Comparison of ENCODE assay signal across 10 cellular contexts in the genomic region with DNA sequence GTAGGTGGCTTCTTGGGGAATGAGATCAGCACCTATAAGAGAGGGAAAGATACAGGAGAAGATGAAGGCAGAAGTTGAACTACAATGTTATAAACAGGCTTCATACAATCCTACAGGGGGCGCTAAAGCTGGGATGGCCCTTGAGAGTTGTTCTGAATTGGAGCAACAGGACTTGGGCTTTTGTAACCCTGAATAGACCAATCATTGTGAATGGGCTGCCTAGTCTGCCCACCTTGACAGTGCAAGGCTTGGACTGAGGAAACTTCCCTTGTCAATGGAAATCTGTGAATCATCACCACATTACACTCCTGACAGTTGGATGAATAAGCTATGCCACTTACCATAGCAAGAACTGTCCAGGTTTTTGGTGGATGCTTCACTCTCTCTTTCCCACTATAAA.
DNase-seq lines count a peak whose midpoint lies in the region; ATAC-seq and TF ChIP-seq lines count a peak whose summit lies in the region.
"Had no signal": no experiment of that assay in that cellular context is flagged by ENCODE, and none has a peak within 500 bp of the region (broad histone marks: within the 10 kb centered on the region; RNA-seq: fewer than 3 reads in every experiment).

No MANE protein-coding gene starts in this region.

- H3K27me3 ChIP-seq in A673 (replicated peaks; ENCODE audit: insufficient read depth, low read depth, low read length, poor library complexity) (no peaks in the 10 kb centered on the region), OCI-LY1 (ENCODE audit: insufficient read depth, low read length) (no peaks in the 10 kb centered on the region)

- no peak overlapping the region for H3K4me3 Mint-ChIP-seq in stimulated activated memory B cell treated with anti-CD40 and anti-IgM and Interleukin-4, amounts not matched to agents 10 μg/mL and 1 μg/mL and 100 μg/mL, for 72 hours

- CTCF ChIA-PET in A673 (lab: Charles Lee): interaction anchor here (0.7 kb wide), 1 partner anchor 13 kb away, joined by 3 read pairs; no protein-coding TSS in a partner anchor

- no peaks in the 10 kb centered on the region for H3K4me1 Mint-ChIP-seq in stimulated activated memory B cell treated with anti-CD40 and anti-IgM and Interleukin-4, amounts not matched to agents 10 μg/mL and 1 μg/mL and 100 μg/mL, for 72 hours

- TF ChIP-seq POLR2A in erythroblast (IDR thresholded peaks at IDR 0.05; ENCODE audit: low read length): no peak

- intact Hi-C loops in A673 (cut with micrococcal nuclease; ENCODE audit: unreplicated experiment): no loop called here

- H3K36me3 Mint-ChIP-seq in stimulated activated memory B cell treated with anti-CD40 and anti-IgM and Interleukin-4, amounts not matched to agents 10 μg/mL and 1 μg/mL and 100 μg/mL, for 72 hours: no peaks in the 10 kb centered on the region

- no peaks in the 10 kb centered on the region for H3F3A ChIP-seq in OCI-LY1 (ENCODE audit: insufficient read depth, low read length)

- no peak overlapping the region for H3K9ac ChIP-seq in OCI-LY1 (ENCODE audit: low read length)

- no peaks in the 10 kb centered on the region for H3K9me2 ChIP-seq in OCI-LY1 (ENCODE audit: low read depth, low read length)

- H3K4me1 ChIP-seq in A673 (ENCODE audit: insufficient read depth, low read length, poor library complexity, severe bottlenecking) (no peaks in the 10 kb centered on the region), OCI-LY1 (ENCODE audit: insufficient read depth, low read length, severe bottlenecking) (no peaks in the 10 kb centered on the region)

- H3K9me3 ChIP-seq in A673 (ENCODE audit: low read depth, low read length, poor library complexity, severe bottlenecking): no peaks in the 10 kb centered on the region
- no peaks in the 10 kb centered on the region for H3K9me3 ChIP-seq in OCI-LY1 (ENCODE audit: low read length)

- no peaks in the 10 kb centered on the region for H3K27me3 Mint-ChIP-seq in stimulated activated memory B cell treated with anti-CD40 and anti-IgM and Interleukin-4, amounts not matched to agents 10 μg/mL and 1 μg/mL and 100 μg/mL, for 72 hours

- POLR2A ChIA-PET in A673 (lab: Charles Lee; ENCODE audit: low non-redundant PET): no interaction called here

- H3K4me3 ChIP-seq in A673 (ENCODE audit: low read depth, low read length, poor library complexity, severe bottlenecking) (no peak overlapping the region), OCI-LY1 (ENCODE audit: low read depth, low read length, poor library complexity, severe bottlenecking) (no peak overlapping the region)

- H3K36me3 ChIP-seq in A673 (ENCODE audit: insufficient read depth, low read length, poor library complexity, severe bottlenecking) (no peaks in the 10 kb centered on the region), OCI-LY1 (ENCODE audit: insufficient read depth, low read length) (no peaks in the 10 kb centered on the region)

- DNase-seq in A673 (ENCODE audit: low spot score): peak; percentile 25
- peak; percentile 11 to 38 for DNase-seq in erythroblast (lab: John Stamatoyannopoulos, UW)
- DNase-seq in HPDE6-E6E7 (ENCODE audit: extremely low spot score): no peak
- DNase-seq in foreskin melanocyte: no peak
- DNase-seq in ureter (ENCODE audit: low spot score): no peak
- DNase-seq: midbrain, NCI-H774 had no signal

- no peak for ATAC-seq in stimulated activated memory B cell treated with anti-CD40 and anti-IgM and Interleukin-4, amounts not matched to agents 10 μg/mL and 1 μg/mL and 100 μg/mL, for 72 hours

- H4K20me1 ChIP-seq in OCI-LY1 (ENCODE audit: insufficient read depth, low read length): no peaks in the 10 kb centered on the region

- H3K9me3 Mint-ChIP-seq in stimulated activated memory B cell treated with anti-CD40 and anti-IgM and Interleukin-4, amounts not matched to agents 10 μg/mL and 1 μg/mL and 100 μg/mL, for 72 hours: no peaks in the 10 kb centered on the region

- no peak overlapping the region for H3K4me2 ChIP-seq in OCI-LY1 (ENCODE audit: low read length)

- H3K79me2 ChIP-seq in OCI-LY1 (ENCODE audit: insufficient read depth, low read length): no peaks in the 10 kb centered on the region

- no peak overlapping the region for H3K27ac Mint-ChIP-seq in stimulated activated memory B cell treated with anti-CD40 and anti-IgM and Interleukin-4, amounts not matched to agents 10 μg/mL and 1 μg/mL and 100 μg/mL, for 72 hours

- H3K27ac ChIP-seq in A673 (ENCODE audit: low read depth, low read length, poor library complexity, severe bottlenecking) (no peak overlapping the region), OCI-LY1 (ENCODE audit: low read depth, low read length, poor library complexity, severe bottlenecking) (no peak overlapping the region)

- H2AFZ ChIP-seq in OCI-LY1 (ENCODE audit: low read length): no peak overlapping the region

- TF ChIP-seq CTCF in A673 (conservative IDR thresholded peaks at IDR 0.05; ENCODE audit: low read depth, low read length) (peak; percentile 54), GM12873 (IDR thresholded peaks at IDR 0.05; ENCODE audit: insufficient read depth, low read depth, low read length, missing control alignments) (peak; percentile 55), OCI-LY1 (IDR thresholded peaks at IDR 0.05; ENCODE audit: low read length) (peak; percentile 40)

- no TSS peak for BruUV-seq in A673 (replicated peaks; lab: Mats Ljungman, UMichigan)

Comparison
In these comparisons a context has a peak if more than half of its experiments do, and no peak if none do; other contexts are left out.
1. DNase-seq: peak in A673 (single experiment) and erythroblast (2 of 2); none in HPDE6-E6E7 (single experiment), foreskin melanocyte (single experiment) and ureter (single experiment).
2. Peak in every context shown above with its lines, with median percentiles within 50 percentile points of each other: CTCF ChIP-seq.